8 cellular contexts compared by ENCODE assay signal in the genomic region with DNA sequence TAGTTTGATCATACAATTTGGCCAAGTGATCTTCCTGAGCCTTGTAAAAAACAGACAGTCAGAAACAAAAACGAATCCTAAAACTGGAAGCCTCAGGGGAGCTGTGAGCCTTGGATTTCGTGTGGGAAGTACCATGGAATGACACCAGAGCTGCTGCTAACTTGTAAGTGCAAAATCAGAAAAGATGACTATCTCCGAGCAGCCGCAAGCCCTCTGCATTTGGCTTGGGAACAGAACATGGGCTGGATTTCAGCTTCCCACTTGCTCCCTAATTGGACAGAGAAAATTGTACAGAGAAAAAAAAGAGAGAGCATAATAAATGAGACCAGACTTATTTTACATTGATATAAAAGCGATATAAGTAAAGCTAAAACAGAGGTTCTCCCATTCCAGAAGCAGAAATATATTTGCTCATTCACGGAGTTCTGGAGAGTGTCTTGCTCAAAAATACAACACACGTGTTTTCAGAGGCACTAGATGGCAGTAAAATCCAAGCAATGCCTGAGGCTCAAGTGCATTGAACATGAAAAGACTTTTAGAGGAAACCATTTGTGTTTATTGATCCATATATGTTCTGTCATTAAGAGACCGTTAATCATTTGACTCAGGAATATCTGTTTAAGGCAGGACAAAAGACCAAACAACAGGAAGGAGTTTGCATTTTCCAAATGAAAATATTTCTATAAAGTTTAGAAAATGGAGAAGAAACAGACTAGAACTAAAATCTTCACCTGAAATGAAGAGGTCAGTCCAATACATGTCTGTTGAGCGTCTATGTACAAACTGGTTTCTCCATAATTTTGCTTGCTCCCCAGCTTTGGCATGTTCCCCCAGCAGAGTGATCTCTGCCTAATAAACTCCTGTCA.
DNase-seq lines count a peak whose midpoint lies in the region; ATAC-seq, FAIRE-seq and TF ChIP-seq lines count a peak whose summit lies in the region.

No MANE protein-coding gene starts in this region.

- H3K4me3 ChIP-seq in epithelial cell of esophagus (ENCODE audit: low read length) (no peak overlapping the region), pancreas (no peak overlapping the region)

- H3K4me3 Mint-ChIP-seq in natural killer cell treated with Interleukin-12 subunit alpha and Interleukin-12 subunit beta and Interleukin-15 and Interleukin-18, amount 100 ng/mL, for 72 hours, result no peak overlapping the region

- H3K27ac ChIP-seq in pancreas, result no peak overlapping the region

- intact Hi-C loops in pancreas (cut with DNase I), result no loop called here

- no peaks in the 10 kb centered on the region for H3K4me1 Mint-ChIP-seq in natural killer cell treated with Interleukin-12 subunit alpha and Interleukin-12 subunit beta and Interleukin-15 and Interleukin-18, amount 100 ng/mL, for 72 hours (ENCODE audit: low read depth in 2 of 2)

- no peaks in the 10 kb centered on the region for H3K9me3 ChIP-seq in pancreas

- WGBS in pancreas, 2 donors, result 22 to 24% methylated on average over 9 of the region's 9 CpGs

- peaks cover 9 to 22% of the 10 kb centered on the region in 2 donors for H3K27me3 Mint-ChIP-seq in natural killer cell treated with Interleukin-12 subunit alpha and Interleukin-12 subunit beta and Interleukin-15 and Interleukin-18, amount 100 ng/mL, for 72 hours

- no peak for FAIRE-seq in pancreas (lab: Jason Lieb, UNC)

- no peaks in the 10 kb centered on the region for H3K36me3 ChIP-seq in pancreas

- no peak overlapping the region for H3K27ac Mint-ChIP-seq in natural killer cell treated with Interleukin-12 subunit alpha and Interleukin-12 subunit beta and Interleukin-15 and Interleukin-18, amount 100 ng/mL, for 72 hours

- DNase-seq in NCI-H345 (lab: John Stamatoyannopoulos, UW) (peak; percentile 10), NCI-H345 treated with DMSO at 0.1 percent for 48 hours (lab: John Stamatoyannopoulos, UW; ENCODE audit: unreplicated experiment) (no peak), NCI-H748 (lab: John Stamatoyannopoulos, UW; ENCODE audit: unreplicated experiment) (peak; percentile 66), epithelial cell of esophagus (ENCODE audit: low read depth) (peak; percentile 52), pancreas (no peak)
- DNase-seq in stimulated activated naive CD8-positive, alpha-beta T cell treated with anti-CD3 and anti-CD28 coated beads, Interleukin-15, Interleukin-2, amounts not matched to agents 100 U/mL and 50 U/mL, for 24 hours, result no peak
- no peak for DNase-seq in natural killer cell treated with Interleukin-12 subunit alpha and Interleukin-12 subunit beta and Interleukin-15 and Interleukin-18, amount 100 ng/mL, for 72 hours (ENCODE audit: low spot score)

- no peaks in the 10 kb centered on the region for H3K9me3 Mint-ChIP-seq in natural killer cell treated with Interleukin-12 subunit alpha and Interleukin-12 subunit beta and Interleukin-15 and Interleukin-18, amount 100 ng/mL, for 72 hours

- no peaks in the 10 kb centered on the region for H3K4me1 ChIP-seq in pancreas

- H3K36me3 Mint-ChIP-seq in natural killer cell treated with Interleukin-12 subunit alpha and Interleukin-12 subunit beta and Interleukin-15 and Interleukin-18, amount 100 ng/mL, for 72 hours, result no peaks in the 10 kb centered on the region

- ATAC-seq in pancreas (peak in 3 of 4 donors; percentile 73 to 78 (median 78)), HG03196 (IDR thresholded peaks at IDR 0.05; ENCODE audit: unreplicated experiment) (no peak)
- ATAC-seq in stimulated activated naive CD8-positive, alpha-beta T cell treated with anti-CD3 and anti-CD28 coated beads, Interleukin-15, Interleukin-2, amounts not matched to agents 100 U/mL and 50 U/mL, for 24 hours, result no peak
- ATAC-seq in natural killer cell treated with Interleukin-12 subunit alpha and Interleukin-12 subunit beta and Interleukin-15 and Interleukin-18, amount 100 ng/mL, for 72 hours, result no peak

- TF ChIP-seq CTCF in epithelial cell of esophagus (IDR thresholded peaks at IDR 0.05; ENCODE audit: insufficient read depth, low read depth, low read length, missing control alignments), result peak; percentile 52
- peak in 2 of 4 donors; percentile 7 to 15 for TF ChIP-seq CTCF in pancreas (IDR thresholded peaks at IDR 0.05)

- H3K27me3 ChIP-seq in pancreas, result no peaks in the 10 kb centered on the region

Comparison
In these comparisons a context has a peak if more than half of its experiments do, and no peak if none do; other contexts are left out.
1. DNase-seq: peak in NCI-H345 (single experiment), NCI-H748 (single experiment) and epithelial cell of esophagus (single experiment); none in NCI-H345 treated with DMSO at 0.1 percent for 48 hours (single experiment), pancreas (0 of 6), stimulated activated naive CD8-positive, alpha-beta T cell treated with anti-CD3 and anti-CD28 coated beads, Interleukin-15, Interleukin-2, amounts not matched to agents 100 U/mL and 50 U/mL, for 24 hours (single experiment) and natural killer cell treated with Interleukin-12 subunit alpha and Interleukin-12 subunit beta and Interleukin-15 and Interleukin-18, amount 100 ng/mL, for 72 hours (single experiment).
2. ATAC-seq: peak in pancreas (3 of 4); none in stimulated activated naive CD8-positive, alpha-beta T cell treated with anti-CD3 and anti-CD28 coated beads, Interleukin-15, Interleukin-2, amounts not matched to agents 100 U/mL and 50 U/mL, for 24 hours (single experiment), HG03196 (single experiment) and natural killer cell treated with Interleukin-12 subunit alpha and Interleukin-12 subunit beta and Interleukin-15 and Interleukin-18, amount 100 ng/mL, for 72 hours (0 of 2).